In the genomic region with DNA sequence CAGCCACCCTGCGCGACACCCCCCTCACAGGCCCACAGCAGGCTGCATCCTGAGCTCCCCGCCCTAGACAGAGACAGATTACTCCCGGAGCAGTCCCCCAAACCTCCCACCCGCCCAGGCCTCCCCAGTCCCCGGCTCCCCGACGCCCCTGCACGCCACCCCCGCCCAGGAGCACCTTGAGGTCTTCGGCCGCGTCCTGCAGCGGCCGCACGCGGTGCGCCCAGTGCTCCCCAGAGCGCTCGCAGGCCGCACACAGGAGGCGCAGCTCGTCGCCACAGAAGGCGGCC, we compare ENCODE assay signal across 8 cellular contexts. TPM values are rescaled to one million over a fixed set of nuclear protein-coding genes. Genes with fewer than 3 reads are reported as not detected.
DNase-seq lines count a peak whose midpoint lies in the region; ATAC-seq and TF ChIP-seq lines count a peak whose summit lies in the region.

No MANE protein-coding gene starts in this region.

- 0% methylated on average over 4 of the region's 25 CpGs for WGBS in suprapubic skin

- no peak for TF ChIP-seq POLR2A in suprapubic skin (IDR thresholded peaks at IDR 0.05)

- peak overlapping the region; percentile 80 for H3K27ac ChIP-seq in suprapubic skin

- peaks cover 52% of the 10 kb centered on the region for H3K36me3 Mint-ChIP-seq in activated T-helper 2 cell treated with anti-CD3 and anti-CD28 coated beads, Interferon-gamma antibody, Interleukin-2, Interleukin-4, amounts not matched to agents 10 μg/mL and 5 μg/mL and 100 μg/mL, durations not matched to agents 14 hours and 24 hours and 36 hours (ENCODE audit: low read depth)

- H3K4me3 ChIP-seq in suprapubic skin, result peak overlapping the region; percentile 94

- no peaks in the 10 kb centered on the region for H3K27me3 Mint-ChIP-seq in activated T-helper 2 cell treated with anti-CD3 and anti-CD28 coated beads, Interferon-gamma antibody, Interleukin-2, Interleukin-4, amounts not matched to agents 10 μg/mL and 5 μg/mL and 100 μg/mL, durations not matched to agents 14 hours and 24 hours and 36 hours (ENCODE audit: low read depth)

- H3K27me3 ChIP-seq in suprapubic skin, result no peaks in the 10 kb centered on the region

- H3K4me1 Mint-ChIP-seq in activated T-helper 2 cell treated with anti-CD3 and anti-CD28 coated beads, Interferon-gamma antibody, Interleukin-2, Interleukin-4, amounts not matched to agents 10 μg/mL and 5 μg/mL and 100 μg/mL, durations not matched to agents 14 hours and 24 hours and 36 hours (ENCODE audit: low read depth), result peaks cover 41% of the 10 kb centered on the region

- peak overlapping the region; percentile 92 for H3K27ac Mint-ChIP-seq in activated T-helper 2 cell treated with anti-CD3 and anti-CD28 coated beads, Interferon-gamma antibody, Interleukin-2, Interleukin-4, amounts not matched to agents 10 μg/mL and 5 μg/mL and 100 μg/mL, durations not matched to agents 14 hours and 24 hours and 36 hours

- H3K9me3 Mint-ChIP-seq in activated T-helper 2 cell treated with anti-CD3 and anti-CD28 coated beads, Interferon-gamma antibody, Interleukin-2, Interleukin-4, amounts not matched to agents 10 μg/mL and 5 μg/mL and 100 μg/mL, durations not matched to agents 14 hours and 24 hours and 36 hours, result no peaks in the 10 kb centered on the region

- peak; percentile 12 for ATAC-seq in HG03095 (IDR thresholded peaks at IDR 0.05; ENCODE audit: unreplicated experiment)

- H3K9me3 ChIP-seq in suprapubic skin, result no peaks in the 10 kb centered on the region

- H3K4me1 ChIP-seq in suprapubic skin, result peaks cover 66% of the 10 kb centered on the region

- TF ChIP-seq EP300 in suprapubic skin (IDR thresholded peaks at IDR 0.05), result no peak

- H3K4me3 Mint-ChIP-seq in activated T-helper 2 cell treated with anti-CD3 and anti-CD28 coated beads, Interferon-gamma antibody, Interleukin-2, Interleukin-4, amounts not matched to agents 10 μg/mL and 5 μg/mL and 100 μg/mL, durations not matched to agents 14 hours and 24 hours and 36 hours (ENCODE audit: low read depth), result peak overlapping the region; percentile 97

- no peak for TF ChIP-seq CTCF in suprapubic skin (IDR thresholded peaks at IDR 0.05)

- H3K36me3 ChIP-seq in suprapubic skin, result peaks cover 5% of the 10 kb centered on the region

- DNase-seq in NCI-H82 (lab: John Stamatoyannopoulos, UW) (peak; percentile 53), NCI-H82 treated with DMSO at 0.1 percent for 48 hours (lab: John Stamatoyannopoulos, UW; ENCODE audit: unreplicated experiment) (no peak), iris pigment epithelial cell (ENCODE audit: low read depth) (peak; percentile 50), suprapubic skin (ENCODE audit: low spot score in 2 of 2) (no peak), GOT3 (lab: John Stamatoyannopoulos, UW) (no peak), globus pallidus (ENCODE audit: low spot score) (no peak)
- DNase-seq in activated T-helper 2 cell treated with anti-CD3 and anti-CD28 coated beads, Interferon-gamma antibody, Interleukin-2, Interleukin-4, amounts not matched to agents 10 μg/mL and 5 μg/mL and 100 μg/mL, durations not matched to agents 14 hours and 24 hours and 36 hours (ENCODE audit: low spot score), result no peak

- intact Hi-C loops in activated T-helper 2 cell treated with anti-CD3 and anti-CD28 coated beads, Interferon-gamma antibody, Interleukin-2, Interleukin-4, amounts not matched to agents 10 μg/mL and 5 μg/mL and 100 μg/mL, durations not matched to agents 14 hours and 24 hours and 36 hours (cut with micrococcal nuclease), result loop anchor here (1.0 to 10.0 kb wide), 4 partner anchors 51 to 301 kb away; a partner anchor contains a TSS

RNA-seq across cellular contexts. Expression of a gene that starts 0.7 kb away (rescaled TPM):
- 58.3 and 60.5 TPM in 2 replicates for total RNA-seq in activated T-helper 2 cell treated with anti-CD3 and anti-CD28 coated beads, Interferon-gamma antibody, Interleukin-2, Interleukin-4, amounts not matched to agents 10 μg/mL and 5 μg/mL and 100 μg/mL, durations not matched to agents 14 hours and 24 hours and 36 hours
- total RNA-seq in suprapubic skin, result 10 to 100 TPM; 24.7 to 34.6 (median 32.8) TPM

RNA-seq across cellular contexts. Expression of a gene that starts 10.7 kb away (rescaled TPM):
- 2.3 and 2.7 TPM in 2 replicates for total RNA-seq in activated T-helper 2 cell treated with anti-CD3 and anti-CD28 coated beads, Interferon-gamma antibody, Interleukin-2, Interleukin-4, amounts not matched to agents 10 μg/mL and 5 μg/mL and 100 μg/mL, durations not matched to agents 14 hours and 24 hours and 36 hours
- total RNA-seq in suprapubic skin, result 1 to 10 TPM; 1.2 to 3.8 (median 2.8) TPM

Comparison
In these comparisons a context has a peak if more than half of its experiments do, and no peak if none do; other contexts are left out.
1. DNase-seq: peak in NCI-H82 (single experiment) and iris pigment epithelial cell (single experiment); none in NCI-H82 treated with DMSO at 0.1 percent for 48 hours (single experiment), activated T-helper 2 cell treated with anti-CD3 and anti-CD28 coated beads, Interferon-gamma antibody, Interleukin-2, Interleukin-4, amounts not matched to agents 10 μg/mL and 5 μg/mL and 100 μg/mL, durations not matched to agents 14 hours and 24 hours and 36 hours (single experiment), suprapubic skin (0 of 2), GOT3 (single experiment) and globus pallidus (single experiment).